In genomic region chr15:82930466-82930865, GRCh38 we compare ENCODE assay signal across 29 cellular contexts.
"Had no signal": no experiment of that assay in that cellular context is flagged by ENCODE, and none has a peak within 500 bp of the region (broad histone marks: within the 10 kb centered on the region; RNA-seq: fewer than 3 reads in every experiment).

No MANE protein-coding gene starts in this region.

- DNase-seq: activated CD4-positive, alpha-beta memory T cell treated with anti-CD3 and anti-CD28 coated beads for 36 hours; activated CD4-positive, alpha-beta T cell treated with anti-CD3 and anti-CD28 coated beads for 36 hours; activated CD4-positive, alpha-beta T cell treated with anti-CD3 and anti-CD28 coated beads, Interleukin-2, amount 10 ng/mL, durations not matched to agents 24 days and 14 days; activated CD4-positive, CD25-positive, alpha-beta regulatory T cell; activated CD4-positive, CD25-positive, alpha-beta regulatory T cell treated with anti-CD3 and anti-CD28 coated beads, Interleukin-2, amount 50 U/mL, for 72 hours; activated CD8-positive, alpha-beta memory T cell treated with anti-CD3 and anti-CD28 coated beads, Interleukin-2, amount 10 ng/mL, durations not matched to agents 7 days and 5 days; activated CD8-positive, alpha-beta memory T cell treated with anti-CD3 and anti-CD28 coated beads, Interleukin-2, amount 50 U/mL, for 4 hours; activated CD8-positive, alpha-beta T cell treated with anti-CD3 and anti-CD28 coated beads, Interleukin-2, amount 10 ng/mL, durations not matched to agents 7 days and 5 days; activated effector memory CD4-positive, alpha-beta T cell treated with anti-CD3 and anti-CD28 coated beads, Interleukin-2, amount 50 U/mL, for 16 hours; activated naive CD4-positive, alpha-beta T cell treated with anti-CD3 and anti-CD28 coated beads for 36 hours; activated naive CD8-positive, alpha-beta T cell treated with anti-CD3 and anti-CD28 coated beads for 36 hours; activated naive CD8-positive, alpha-beta T cell treated with anti-CD3 and anti-CD28 coated beads, Interleukin-2, amount 50 U/mL, for 24 hours; activated T-cell treated with anti-CD3 and anti-CD28 coated beads, Interleukin-2, amount 50 U/mL, for 1 hour; activated T-cell treated with anti-CD3 and anti-CD28 coated beads, Interleukin-2, amount 50 U/mL, for 48 hours; adrenal gland; amygdala; aorta; cortex of kidney; effector CD8-positive, alpha-beta T cell; esophagus squamous epithelium; foreskin fibroblast; gastrocnemius medialis; heart right ventricle; SW 1271; T-cell; T1000 had no signal

- H3K9me3 ChIP-seq: adrenal gland, breast epithelium, esophagus squamous epithelium, gastrocnemius medialis, heart right ventricle had no signal

- H3K36me3 ChIP-seq: adrenal gland, breast epithelium, cardiac muscle cell, esophagus squamous epithelium, gastrocnemius medialis, heart right ventricle had no signal

- H3K4me3 ChIP-seq: adrenal gland, breast epithelium, cardiac muscle cell, esophagus squamous epithelium, gastrocnemius medialis, heart right ventricle had no signal

- H3K27me3 ChIP-seq: adrenal gland, breast epithelium, cardiac muscle cell, esophagus squamous epithelium, gastrocnemius medialis, heart right ventricle had no signal

- ATAC-seq: activated CD4-positive, alpha-beta T cell treated with anti-CD3 and anti-CD28 coated beads for 36 hours; activated CD8-positive, alpha-beta memory T cell treated with anti-CD3 and anti-CD28 coated beads, Interleukin-2, amount 10 ng/mL, durations not matched to agents 7 days and 5 days; activated CD8-positive, alpha-beta T cell treated with anti-CD3 and anti-CD28 coated beads, Interleukin-2, amount 10 ng/mL, durations not matched to agents 7 days and 5 days; activated naive CD8-positive, alpha-beta T cell treated with anti-CD3 and anti-CD28 coated beads, Interleukin-2, amount 50 U/mL, for 24 hours; gastrocnemius medialis; T-cell had no signal

- H3K4me1 ChIP-seq: adrenal gland, breast epithelium had no signal

- H3K27ac ChIP-seq: adrenal gland, breast epithelium, epithelial cell of prostate, esophagus squamous epithelium, heart right ventricle had no signal
